In the genomic region with DNA sequence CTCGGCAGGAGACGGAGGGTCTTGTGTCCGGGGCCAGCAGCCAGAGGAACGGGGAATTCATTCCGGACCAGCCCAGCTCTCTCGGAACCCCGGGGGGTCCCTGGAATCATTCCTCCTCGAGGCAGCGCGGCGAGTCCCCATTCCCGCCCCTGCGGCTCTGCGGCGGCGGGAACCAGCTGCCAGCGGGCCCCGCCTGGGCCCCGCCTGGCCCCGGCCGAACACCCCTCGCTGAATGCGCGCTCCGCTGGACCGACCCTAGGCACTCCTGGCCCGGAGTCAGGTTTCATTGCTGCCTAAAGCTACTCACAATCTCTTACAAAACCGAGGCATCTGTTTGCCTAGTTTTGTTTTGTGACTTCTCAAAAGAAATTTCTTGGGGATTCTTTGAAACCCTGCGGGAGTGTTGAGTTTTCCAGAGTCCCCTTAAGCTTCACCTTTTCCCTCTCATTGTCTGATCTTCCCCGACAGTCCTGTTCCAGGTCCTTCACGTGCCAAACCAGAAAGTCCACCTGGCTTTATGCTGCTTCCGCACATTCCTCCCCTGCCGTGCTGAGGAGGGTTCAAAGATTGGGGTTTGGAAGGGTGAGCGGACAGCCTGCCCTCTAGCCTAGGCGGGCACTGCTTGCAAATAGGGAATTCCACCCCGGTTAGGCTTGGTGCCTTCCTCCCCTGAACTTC, we compare ENCODE assay signal across 1 cellular context.
TF ChIP-seq lines count a peak whose summit lies in the region.

No MANE protein-coding gene starts in this region.

TF ChIP-seq in HepG2, 621 proteins besides CTCF, POLR2A, EP300 and RAD21 (continues in another document):
- TF ChIP-seq ZFP90 (CRISPR knock-in tag; IDR thresholded peaks at IDR 0.05; ENCODE audit: borderline replicate concordance): no peak
- TF ChIP-seq ZFY (CRISPR knock-in tag; IDR thresholded peaks at IDR 0.05): no peak
- no peak for TF ChIP-seq ZNF766 (CRISPR knock-in tag; IDR thresholded peaks at IDR 0.05; ENCODE audit: borderline replicate concordance)
- 0 out of 2 replicates have a peak, but pooled peaks have one; percentile 32 for TF ChIP-seq ZNF761 (CRISPR knock-in tag; conservative IDR thresholded peaks at IDR 0.05)
- TF ChIP-seq, protein P1, sequence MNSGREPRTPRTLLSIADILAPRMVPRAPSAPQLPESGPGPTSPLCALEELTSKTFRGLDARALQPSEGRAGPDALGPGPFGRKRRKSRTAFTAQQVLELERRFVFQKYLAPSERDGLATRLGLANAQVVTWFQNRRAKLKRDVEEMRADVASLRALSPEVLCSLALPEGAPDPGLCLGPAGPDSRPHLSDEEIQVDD (CRISPR knock-in tag; IDR thresholded peaks at IDR 0.05; ENCODE audit: borderline replicate concordance): no peak
- TF ChIP-seq SNAPC2 (CRISPR knock-in tag; IDR thresholded peaks at IDR 0.05): no peak
- no peak for TF ChIP-seq HHEX (CRISPR knock-in tag; IDR thresholded peaks at IDR 0.05)
- TF ChIP-seq, protein P2, sequence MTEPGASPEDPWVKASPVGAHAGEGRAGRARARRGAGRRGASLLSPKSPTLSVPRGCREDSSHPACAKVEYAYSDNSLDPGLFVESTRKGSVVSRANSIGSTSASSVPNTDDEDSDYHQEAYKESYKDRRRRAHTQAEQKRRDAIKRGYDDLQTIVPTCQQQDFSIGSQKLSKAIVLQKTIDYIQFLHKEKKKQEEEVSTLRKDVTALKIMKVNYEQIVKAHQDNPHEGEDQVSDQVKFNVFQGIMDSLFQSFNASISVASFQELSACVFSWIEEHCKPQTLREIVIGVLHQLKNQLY (CRISPR knock-in tag; IDR thresholded peaks at IDR 0.05): no peak
- peak; percentile 39; the same call in 1 of the 2 replicates for TF ChIP-seq NRL (CRISPR knock-in tag; IDR thresholded peaks at IDR 0.05; ENCODE audit: borderline replicate concordance)
- no peak for TF ChIP-seq ZNF382 (CRISPR knock-in tag; IDR thresholded peaks at IDR 0.05; ENCODE audit: borderline replicate concordance)
- TF ChIP-seq ARNTL (CRISPR knock-in tag; IDR thresholded peaks at IDR 0.05): no peak
- TF ChIP-seq, protein P3, sequence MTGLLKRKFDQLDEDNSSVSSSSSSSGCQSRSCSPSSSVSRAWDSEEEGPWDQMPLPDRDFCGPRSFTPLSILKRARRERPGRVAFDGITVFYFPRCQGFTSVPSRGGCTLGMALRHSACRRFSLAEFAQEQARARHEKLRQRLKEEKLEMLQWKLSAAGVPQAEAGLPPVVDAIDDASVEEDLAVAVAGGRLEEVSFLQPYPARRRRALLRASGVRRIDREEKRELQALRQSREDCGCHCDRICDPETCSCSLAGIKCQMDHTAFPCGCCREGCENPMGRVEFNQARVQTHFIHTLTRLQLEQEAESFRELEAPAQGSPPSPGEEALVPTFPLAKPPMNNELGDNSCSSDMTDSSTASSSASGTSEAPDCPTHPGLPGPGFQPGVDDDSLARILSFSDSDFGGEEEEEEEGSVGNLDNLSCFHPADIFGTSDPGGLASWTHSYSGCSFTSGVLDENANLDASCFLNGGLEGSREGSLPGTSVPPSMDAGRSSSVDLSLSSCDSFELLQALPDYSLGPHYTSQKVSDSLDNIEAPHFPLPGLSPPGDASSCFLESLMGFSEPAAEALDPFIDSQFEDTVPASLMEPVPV (CRISPR knock-in tag; IDR thresholded peaks at IDR 0.05): no peak
- TF ChIP-seq FLYWCH1 (CRISPR knock-in tag; IDR thresholded peaks at IDR 0.05): no peak
- TF ChIP-seq, protein P4, sequence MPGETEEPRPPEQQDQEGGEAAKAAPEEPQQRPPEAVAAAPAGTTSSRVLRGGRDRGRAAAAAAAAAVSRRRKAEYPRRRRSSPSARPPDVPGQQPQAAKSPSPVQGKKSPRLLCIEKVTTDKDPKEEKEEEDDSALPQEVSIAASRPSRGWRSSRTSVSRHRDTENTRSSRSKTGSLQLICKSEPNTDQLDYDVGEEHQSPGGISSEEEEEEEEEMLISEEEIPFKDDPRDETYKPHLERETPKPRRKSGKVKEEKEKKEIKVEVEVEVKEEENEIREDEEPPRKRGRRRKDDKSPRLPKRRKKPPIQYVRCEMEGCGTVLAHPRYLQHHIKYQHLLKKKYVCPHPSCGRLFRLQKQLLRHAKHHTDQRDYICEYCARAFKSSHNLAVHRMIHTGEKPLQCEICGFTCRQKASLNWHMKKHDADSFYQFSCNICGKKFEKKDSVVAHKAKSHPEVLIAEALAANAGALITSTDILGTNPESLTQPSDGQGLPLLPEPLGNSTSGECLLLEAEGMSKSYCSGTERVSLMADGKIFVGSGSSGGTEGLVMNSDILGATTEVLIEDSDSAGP (CRISPR knock-in tag; IDR thresholded peaks at IDR 0.05; ENCODE audit: borderline replicate concordance): peak; percentile 8; the same call in 1 of the 2 replicates
- TF ChIP-seq TSC22D2 (CRISPR knock-in tag; IDR thresholded peaks at IDR 0.05; ENCODE audit: borderline replicate concordance): no peak
- 0 out of 2 replicates have a peak, but pooled peaks have one; percentile 51 for TF ChIP-seq ZNF777 (CRISPR knock-in tag; IDR thresholded peaks at IDR 0.05)
- no peak for TF ChIP-seq ZKSCAN8 (CRISPR knock-in tag; IDR thresholded peaks at IDR 0.05; ENCODE audit: borderline replicate concordance)
- TF ChIP-seq ZSCAN30 (CRISPR knock-in tag; IDR thresholded peaks at IDR 0.05): no peak
- TF ChIP-seq ZNF142 (CRISPR knock-in tag; IDR thresholded peaks at IDR 0.05): no peak
- TF ChIP-seq JUNB (CRISPR knock-in tag; IDR thresholded peaks at IDR 0.05; ENCODE audit: borderline replicate concordance): no peak
- TF ChIP-seq ADNP (CRISPR knock-in tag; IDR thresholded peaks at IDR 0.05): no peak
- no peak for TF ChIP-seq CHCHD3 (CRISPR knock-in tag; IDR thresholded peaks at IDR 0.05)
- TF ChIP-seq, protein P5, sequence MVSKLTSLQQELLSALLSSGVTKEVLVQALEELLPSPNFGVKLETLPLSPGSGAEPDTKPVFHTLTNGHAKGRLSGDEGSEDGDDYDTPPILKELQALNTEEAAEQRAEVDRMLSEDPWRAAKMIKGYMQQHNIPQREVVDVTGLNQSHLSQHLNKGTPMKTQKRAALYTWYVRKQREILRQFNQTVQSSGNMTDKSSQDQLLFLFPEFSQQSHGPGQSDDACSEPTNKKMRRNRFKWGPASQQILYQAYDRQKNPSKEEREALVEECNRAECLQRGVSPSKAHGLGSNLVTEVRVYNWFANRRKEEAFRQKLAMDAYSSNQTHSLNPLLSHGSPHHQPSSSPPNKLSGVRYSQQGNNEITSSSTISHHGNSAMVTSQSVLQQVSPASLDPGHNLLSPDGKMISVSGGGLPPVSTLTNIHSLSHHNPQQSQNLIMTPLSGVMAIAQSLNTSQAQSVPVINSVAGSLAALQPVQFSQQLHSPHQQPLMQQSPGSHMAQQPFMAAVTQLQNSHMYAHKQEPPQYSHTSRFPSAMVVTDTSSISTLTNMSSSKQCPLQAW (CRISPR knock-in tag; IDR thresholded peaks at IDR 0.05): no peak
- no peak for TF ChIP-seq REXO4 (CRISPR knock-in tag; IDR thresholded peaks at IDR 0.05; ENCODE audit: borderline replicate concordance)
- TF ChIP-seq ZBTB3 (CRISPR knock-in tag; IDR thresholded peaks at IDR 0.05; ENCODE audit: borderline replicate concordance, low read depth): no peak
- TF ChIP-seq MXD1 (CRISPR knock-in tag; IDR thresholded peaks at IDR 0.05): no peak
- TF ChIP-seq, protein P6, sequence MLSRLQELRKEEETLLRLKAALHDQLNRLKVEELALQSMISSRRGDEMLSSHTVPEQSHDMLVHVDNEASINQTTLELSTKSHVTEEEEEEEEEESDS (CRISPR knock-in tag; IDR thresholded peaks at IDR 0.05; ENCODE audit: borderline replicate concordance): no peak
- peak; percentile 10; the same call in 1 of the 2 replicates for TF ChIP-seq TFDP2 (CRISPR knock-in tag; IDR thresholded peaks at IDR 0.05)
- no peak for TF ChIP-seq RFX3 (CRISPR knock-in tag; IDR thresholded peaks at IDR 0.05)
- TF ChIP-seq, protein P7, sequence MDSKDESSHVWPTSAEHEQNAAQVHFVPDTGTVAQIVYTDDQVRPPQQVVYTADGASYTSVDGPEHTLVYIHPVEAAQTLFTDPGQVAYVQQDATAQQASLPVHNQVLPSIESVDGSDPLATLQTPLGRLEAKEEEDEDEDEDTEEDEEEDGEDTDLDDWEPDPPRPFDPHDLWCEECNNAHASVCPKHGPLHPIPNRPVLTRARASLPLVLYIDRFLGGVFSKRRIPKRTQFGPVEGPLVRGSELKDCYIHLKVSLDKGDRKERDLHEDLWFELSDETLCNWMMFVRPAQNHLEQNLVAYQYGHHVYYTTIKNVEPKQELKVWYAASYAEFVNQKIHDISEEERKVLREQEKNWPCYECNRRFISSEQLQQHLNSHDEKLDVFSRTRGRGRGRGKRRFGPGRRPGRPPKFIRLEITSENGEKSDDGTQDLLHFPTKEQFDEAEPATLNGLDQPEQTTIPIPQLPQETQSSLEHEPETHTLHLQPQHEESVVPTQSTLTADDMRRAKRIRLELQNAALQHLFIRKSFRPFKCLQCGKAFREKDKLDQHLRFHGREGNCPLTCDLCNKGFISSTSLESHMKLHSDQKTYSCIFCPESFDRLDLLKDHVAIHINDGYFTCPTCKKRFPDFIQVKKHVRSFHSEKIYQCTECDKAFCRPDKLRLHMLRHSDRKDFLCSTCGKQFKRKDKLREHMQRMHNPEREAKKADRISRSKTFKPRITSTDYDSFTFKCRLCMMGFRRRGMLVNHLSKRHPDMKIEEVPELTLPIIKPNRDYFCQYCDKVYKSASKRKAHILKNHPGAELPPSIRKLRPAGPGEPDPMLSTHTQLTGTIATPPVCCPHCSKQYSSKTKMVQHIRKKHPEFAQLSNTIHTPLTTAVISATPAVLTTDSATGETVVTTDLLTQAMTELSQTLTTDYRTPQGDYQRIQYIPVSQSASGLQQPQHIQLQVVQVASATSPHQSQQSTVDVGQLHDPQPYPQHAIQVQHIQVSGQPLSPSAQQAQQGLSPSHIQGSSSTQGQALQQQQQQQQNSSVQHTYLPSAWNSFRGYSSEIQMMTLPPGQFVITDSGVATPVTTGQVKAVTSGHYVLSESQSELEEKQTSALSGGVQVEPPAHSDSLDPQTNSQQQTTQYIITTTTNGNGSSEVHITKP (CRISPR knock-in tag; IDR thresholded peaks at IDR 0.05; ENCODE audit: low read depth): no peak
- TF ChIP-seq ZNF3 (CRISPR knock-in tag; IDR thresholded peaks at IDR 0.05): no peak
- TF ChIP-seq KLF15 (CRISPR knock-in tag; IDR thresholded peaks at IDR 0.05; ENCODE audit: borderline replicate concordance): no peak
- TF ChIP-seq ZNF556 (CRISPR knock-in tag; IDR thresholded peaks at IDR 0.05; ENCODE audit: borderline replicate concordance): 0 out of 2 replicates have a peak, but pooled peaks have one; percentile 6
- no peak for TF ChIP-seq ZNF263 (CRISPR knock-in tag; IDR thresholded peaks at IDR 0.05)
- no peak for TF ChIP-seq SKIL (CRISPR knock-in tag; IDR thresholded peaks at IDR 0.05; ENCODE audit: borderline replicate concordance)
